29 cellular contexts compared by ENCODE assay signal in the genomic region with DNA sequence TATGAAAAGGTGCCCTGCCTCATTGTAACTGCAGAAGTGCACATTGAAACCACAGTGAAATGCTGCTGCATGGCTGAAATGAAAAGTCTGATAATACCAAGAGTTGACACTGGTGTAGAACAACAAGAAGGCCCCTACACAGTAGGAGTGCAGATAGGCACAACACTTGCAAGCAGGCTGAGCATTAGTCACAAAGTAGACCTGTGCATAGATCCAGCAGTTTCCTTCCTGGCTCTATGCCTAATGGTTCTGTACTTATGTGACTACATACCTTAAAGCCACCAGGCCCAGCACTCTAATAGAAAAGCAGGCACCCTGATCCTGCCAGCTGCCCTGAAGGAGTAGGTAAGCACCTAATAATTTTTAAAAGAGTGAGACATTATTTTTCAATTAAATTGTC. TPM values are rescaled to one million over a fixed set of nuclear protein-coding genes. Genes with fewer than 3 reads are reported as not detected.
"Had no signal": no experiment of that assay in that cellular context is flagged by ENCODE, and none has a peak within 500 bp of the region (broad histone marks: within the 10 kb centered on the region; RNA-seq: fewer than 3 reads in every experiment).

No MANE protein-coding gene starts in this region.

- DNase-seq: activated CD4-positive, alpha-beta T cell treated with anti-CD3 and anti-CD28 coated beads, Interleukin-2, amount 10 ng/mL, durations not matched to agents 24 days and 14 days; activated CD4-positive, alpha-beta T cell treated with anti-CD3 and anti-CD28 coated beads, Interleukin-2, amount 50 U/mL, for 4 hours; activated CD8-positive, alpha-beta T cell treated with anti-CD3 and anti-CD28 coated beads for 36 hours; activated effector memory CD4-positive, alpha-beta T cell treated with anti-CD3 and anti-CD28 coated beads, Interleukin-2, amount 50 U/mL, for 16 hours; activated naive CD4-positive, alpha-beta T cell; activated naive CD4-positive, alpha-beta T cell treated with anti-CD3 and anti-CD28 coated beads, Interleukin-2, amount 50 U/mL, for 16 hours; activated naive CD8-positive, alpha-beta T cell treated with anti-CD3 and anti-CD28 coated beads for 36 hours; activated T-cell treated with anti-CD3 and anti-CD28 coated beads, Interleukin-2, amount 50 U/mL, for 1 hour; activated T-cell treated with anti-CD3 and anti-CD28 coated beads, Interleukin-2, amount 50 U/mL, for 72 hours; amniotic stem cell; aorta; NCI-H1105; NCI-H1417 treated with DMSO at 0.1 percent for 48 hours; NCI-H187 treated with DMSO at 0.1 percent for 48 hours; NCI-H2081; NCI-H226; NCI-H446 treated with DMSO at 0.1 percent for 48 hours; NCI-H524; NCI-H774; SHP77 treated with DMSO at 0.1 percent for 48 hours; SK-N-SH had no signal

- H3K4me3 ChIP-seq: K562, SJSA1 had no signal

- ATAC-seq: activated CD8-positive, alpha-beta T cell treated with anti-CD3 and anti-CD28 coated beads for 36 hours; activated T-cell treated with anti-CD3 and anti-CD28 coated beads, Interleukin-2, amount 50 U/mL, for 72 hours; activated T-helper 17 cell treated with anti-CD3 and anti-CD28 coated beads, Interleukin-2, amount 50 U/mL, for 72 hours; K562; Panc1 had no signal

RNA-seq across cellular contexts. Expression of gene PRR23E, which starts 41.9 kb away (rescaled TPM):
- total RNA-seq: activated CD4-positive, alpha-beta T cell treated with anti-CD3 and anti-CD28 coated beads, Interleukin-2, amount 10 ng/mL, durations not matched to agents 24 days and 14 days; activated CD8-positive, alpha-beta memory T cell treated with anti-CD3 and anti-CD28 coated beads for 36 hours; activated CD8-positive, alpha-beta T cell treated with anti-CD3 and anti-CD28 coated beads for 36 hours; activated naive CD8-positive, alpha-beta T cell treated with anti-CD3 and anti-CD28 coated beads for 36 hours; activated T-cell treated with anti-CD3 and anti-CD28 coated beads, Interleukin-2, amount 50 U/mL, for 72 hours; activated T-helper 17 cell treated with anti-CD3 and anti-CD28 coated beads, Interleukin-2, amount 50 U/mL, for 72 hours; aorta; cardiac septum; K562; M059J; RPMI7951; SJSA1 had no signal

RNA-seq across cellular contexts. Expression of gene PRR20G, which starts 53.1 kb away (rescaled TPM):
- total RNA-seq: activated CD4-positive, alpha-beta T cell treated with anti-CD3 and anti-CD28 coated beads, Interleukin-2, amount 10 ng/mL, durations not matched to agents 24 days and 14 days; activated CD8-positive, alpha-beta memory T cell treated with anti-CD3 and anti-CD28 coated beads for 36 hours; activated CD8-positive, alpha-beta T cell treated with anti-CD3 and anti-CD28 coated beads for 36 hours; activated naive CD8-positive, alpha-beta T cell treated with anti-CD3 and anti-CD28 coated beads for 36 hours; activated T-cell treated with anti-CD3 and anti-CD28 coated beads, Interleukin-2, amount 50 U/mL, for 72 hours; activated T-helper 17 cell treated with anti-CD3 and anti-CD28 coated beads, Interleukin-2, amount 50 U/mL, for 72 hours; aorta; cardiac septum; K562; M059J; RPMI7951; SJSA1 had no signal
